1 cellular context compared by ENCODE assay signal in genomic region chr17:58329035-58329807, GRCh38.
A peak's percentile ranks its signal among the peaks of the same experiment; 100 is the strongest.
TF ChIP-seq lines count a peak whose summit lies in the region.

No MANE protein-coding gene starts in this region.

TF ChIP-seq in K562, 482 proteins besides CTCF, POLR2A, EP300 and RAD21 (continued from another document and continues in another):
- TF ChIP-seq ZMIZ1 (IDR thresholded peaks at IDR 0.05; ENCODE audit: low read depth in 2 of 2, low read length in 2 of 2) (peak in 1 of 2 experiments; percentile 45; a peak in 1 of 4 replicates), ASH1L (IDR thresholded peaks at IDR 0.05; ENCODE audit: borderline replicate concordance, low read depth, partially characterized antibody) (peak; percentile 38), HSF4 (CRISPR knock-in tag; IDR thresholded peaks at IDR 0.05; ENCODE audit: borderline replicate concordance) (no peak), ARHGAP35 (IDR thresholded peaks at IDR 0.05; ENCODE audit: partially characterized antibody) (peak; percentile 61), CREBBP (IDR thresholded peaks at IDR 0.05; ENCODE audit: low read depth, low read length) (no peak), PURB (CRISPR knock-in tag; IDR thresholded peaks at IDR 0.05; ENCODE audit: low read depth) (no peak), ATF1 (CRISPR knock-in tag; IDR thresholded peaks at IDR 0.05) (no peak), ATF1 (tag; IDR thresholded peaks at IDR 0.05) (no peak), CREB5 (CRISPR knock-in tag; IDR thresholded peaks at IDR 0.05) (no peak), RFX7 (CRISPR knock-in tag; IDR thresholded peaks at IDR 0.05) (peak; percentile 84; the same call in 1 of the 2 replicates), JUN (IDR thresholded peaks at IDR 0.05; ENCODE audit: borderline replicate concordance, low read depth, low read length) (no peak), JUN (CRISPR knock-in tag; IDR thresholded peaks at IDR 0.05; ENCODE audit: borderline replicate concordance) (no peak), NR2F6 (CRISPR knock-in tag; IDR thresholded peaks at IDR 0.05) (no peak), E2F3 (CRISPR knock-in tag; IDR thresholded peaks at IDR 0.05) (no peak), MTF1 (CRISPR knock-in tag; IDR thresholded peaks at IDR 0.05; ENCODE audit: borderline replicate concordance) (no peak), CCAR2 (IDR thresholded peaks at IDR 0.05; ENCODE audit: low read depth, low read length) (peak; percentile 99), CBFA2T2 (conservative IDR thresholded peaks at IDR 0.05) (peak; percentile 45), HNRNPK (IDR thresholded peaks at IDR 0.05; ENCODE audit: low read depth, low read length, poor library complexity, severe bottlenecking) (no peak), ZBTB17 (CRISPR knock-in tag; IDR thresholded peaks at IDR 0.05) (peak; percentile 86), CHD2 (IDR thresholded peaks at IDR 0.05; ENCODE audit: low read depth, low read length) (peak; percentile 45; the same call in 1 of the 2 replicates), BCL6 (CRISPR knock-in tag; IDR thresholded peaks at IDR 0.05) (no peak), MCM7 (IDR thresholded peaks at IDR 0.05) (no peak), PCBP2 (IDR thresholded peaks at IDR 0.05; ENCODE audit: low read depth, low read length, poor library complexity, severe bottlenecking) (no peak), RFX5 (IDR thresholded peaks at IDR 0.05; ENCODE audit: low read depth, low read length) (no peak), ATF2 (CRISPR knock-in tag; IDR thresholded peaks at IDR 0.05) (no peak), SMARCA4 (IDR thresholded peaks at IDR 0.05) (no peak; the same call in 1 of the 2 replicates), SOX6 (IDR thresholded peaks at IDR 0.05) (peak; percentile 76), EGR1 (conservative IDR thresholded peaks at IDR 0.05) (peak; percentile 50), PBX2 (CRISPR knock-in tag; IDR thresholded peaks at IDR 0.05; ENCODE audit: low read depth) (no peak), PBX2 (tag; conservative IDR thresholded peaks at IDR 0.05; ENCODE audit: low read depth) (no peak), ZNF316 (IDR thresholded peaks at IDR 0.05) (no peak), CHCHD3 (CRISPR knock-in tag; IDR thresholded peaks at IDR 0.05) (no peak), FOXJ3 (CRISPR knock-in tag; IDR thresholded peaks at IDR 0.05) (no peak), BRCA1 (IDR thresholded peaks at IDR 0.05) (no peak), BRCA1 (CRISPR knock-in tag; IDR thresholded peaks at IDR 0.05) (no peak), ZNF778 (CRISPR knock-in tag; IDR thresholded peaks at IDR 0.05) (no peak), ZNF592 (IDR thresholded peaks at IDR 0.05) (no peak), CBX8 (IDR thresholded peaks at IDR 0.05; ENCODE audit: borderline replicate concordance, extremely low read depth, low read depth, low read length, poor library complexity, severe bottlenecking) (no peak), DMBX1 (CRISPR knock-in tag; IDR thresholded peaks at IDR 0.05; ENCODE audit: borderline replicate concordance) (no peak; the same call in 1 of the 2 replicates), COPS2 (conservative IDR thresholded peaks at IDR 0.05) (no peak), SNRNP70 (optimal IDR thresholded peaks at IDR 0.05; ENCODE audit: low read depth, low read length) (no peak), PRPF4 (IDR thresholded peaks at IDR 0.05; ENCODE audit: insufficient read depth, low read depth, low read length, poor library complexity, severe bottlenecking) (no peak), IFI16 (CRISPR knock-in tag; IDR thresholded peaks at IDR 0.05) (no peak), FOXM1 (IDR thresholded peaks at IDR 0.05; ENCODE audit: low read depth) (no peak), FOXM1 (CRISPR knock-in tag; IDR thresholded peaks at IDR 0.05; ENCODE audit: low read depth) (peak; percentile 5), HMGN3 (IDR thresholded peaks at IDR 0.05; ENCODE audit: borderline replicate concordance, extremely low read depth, insufficient read length, low read depth, low read length) (no peak), ZNF217 (CRISPR knock-in tag; IDR thresholded peaks at IDR 0.05) (no peak), NFIC (IDR thresholded peaks at IDR 0.05) (no peak; the same call in none of the 2 replicates)
- TF ChIP-seq, protein P1, sequence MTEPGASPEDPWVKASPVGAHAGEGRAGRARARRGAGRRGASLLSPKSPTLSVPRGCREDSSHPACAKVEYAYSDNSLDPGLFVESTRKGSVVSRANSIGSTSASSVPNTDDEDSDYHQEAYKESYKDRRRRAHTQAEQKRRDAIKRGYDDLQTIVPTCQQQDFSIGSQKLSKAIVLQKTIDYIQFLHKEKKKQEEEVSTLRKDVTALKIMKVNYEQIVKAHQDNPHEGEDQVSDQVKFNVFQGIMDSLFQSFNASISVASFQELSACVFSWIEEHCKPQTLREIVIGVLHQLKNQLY (CRISPR knock-in tag; conservative IDR thresholded peaks at IDR 0.05), result peak in 1 of 2 experiments; percentile 61; a peak in 1 of 4 replicates
- TF ChIP-seq, protein P2, sequence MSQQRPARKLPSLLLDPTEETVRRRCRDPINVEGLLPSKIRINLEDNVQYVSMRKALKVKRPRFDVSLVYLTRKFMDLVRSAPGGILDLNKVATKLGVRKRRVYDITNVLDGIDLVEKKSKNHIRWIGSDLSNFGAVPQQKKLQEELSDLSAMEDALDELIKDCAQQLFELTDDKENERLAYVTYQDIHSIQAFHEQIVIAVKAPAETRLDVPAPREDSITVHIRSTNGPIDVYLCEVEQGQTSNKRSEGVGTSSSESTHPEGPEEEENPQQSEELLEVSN (IDR thresholded peaks at IDR 0.05; ENCODE audit: borderline replicate concordance in 1 of 2, extremely low read depth in 1 of 2, insufficient read depth in 1 of 2, insufficient read length in 1 of 2, low read depth in 1 of 2, low read length in 1 of 2, poor library complexity in 1 of 2, severe bottlenecking in 1 of 2), result peak in 1 of 2 experiments; percentile 25
- TF ChIP-seq, protein P3, sequence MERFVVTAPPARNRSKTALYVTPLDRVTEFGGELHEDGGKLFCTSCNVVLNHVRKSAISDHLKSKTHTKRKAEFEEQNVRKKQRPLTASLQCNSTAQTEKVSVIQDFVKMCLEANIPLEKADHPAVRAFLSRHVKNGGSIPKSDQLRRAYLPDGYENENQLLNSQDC (CRISPR knock-in tag; IDR thresholded peaks at IDR 0.05), result 0 out of 2 replicates have a peak, but pooled peaks have one; percentile 10
- TF ChIP-seq, protein P4, sequence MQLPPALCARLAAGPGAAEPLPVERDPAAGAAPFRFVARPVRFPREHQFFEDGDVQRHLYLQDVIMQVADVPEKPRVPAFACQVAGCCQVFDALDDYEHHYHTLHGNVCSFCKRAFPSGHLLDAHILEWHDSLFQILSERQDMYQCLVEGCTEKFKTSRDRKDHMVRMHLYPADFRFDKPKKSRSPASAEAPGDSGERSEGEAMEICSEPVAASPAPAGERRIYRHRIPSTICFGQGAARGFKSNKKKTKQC (CRISPR knock-in tag; IDR thresholded peaks at IDR 0.05), result no peak; the same call in 1 of the 2 replicates
- TF ChIP-seq, protein P5, sequence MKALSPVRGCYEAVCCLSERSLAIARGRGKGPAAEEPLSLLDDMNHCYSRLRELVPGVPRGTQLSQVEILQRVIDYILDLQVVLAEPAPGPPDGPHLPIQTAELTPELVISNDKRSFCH (CRISPR knock-in tag; IDR thresholded peaks at IDR 0.05), result no peak
- TF ChIP-seq, protein P5 (tag; IDR thresholded peaks at IDR 0.05), result peak; percentile 68; the same call in 1 of the 2 replicates
